Comparison of ENCODE assay signal across 22 cellular contexts in genomic region chr7:84800846-84801245, GRCh38.
"Had no signal": no experiment of that assay in that cellular context is flagged by ENCODE, and none has a peak within 500 bp of the region (broad histone marks: within the 10 kb centered on the region; RNA-seq: fewer than 3 reads in every experiment).

No MANE protein-coding gene starts in this region.

- H3K4me1 ChIP-seq: gastrocnemius medialis, upper lobe of right lung had no signal

- H3K27me3 ChIP-seq: cardiac muscle cell, gastrocnemius medialis, upper lobe of right lung had no signal

- H3K9me3 ChIP-seq: gastrocnemius medialis, upper lobe of right lung had no signal

- DNase-seq: activated CD4-positive, alpha-beta memory T cell treated with anti-CD3 and anti-CD28 coated beads for 36 hours; activated CD4-positive, alpha-beta T cell treated with anti-CD3 and anti-CD28 coated beads for 4 hours; activated CD4-positive, CD25-positive, alpha-beta regulatory T cell; activated naive CD4-positive, alpha-beta T cell treated with anti-CD3 and anti-CD28 coated beads for 36 hours; activated naive CD8-positive, alpha-beta T cell treated with anti-CD3 and anti-CD28 coated beads, Interleukin-2, amount 10 ng/mL, durations not matched to agents 7 days and 5 days; activated T-cell treated with anti-CD3 and anti-CD28 coated beads, Interleukin-2, amount 50 U/mL, for 48 hours; amniotic stem cell; effector CD8-positive, alpha-beta T cell; gastrocnemius medialis; head of caudate nucleus; hypothalamus; mesenchymal stem cell; nephron progenitor cell; nucleus accumbens; stimulated activated CD4-positive, alpha-beta T cell treated with anti-CD3 and anti-CD28 coated beads, Interleukin-2, amount 100 ng/mL, for 48 hours; stimulated activated CD8-positive, alpha-beta memory T cell treated with anti-CD3 and anti-CD28 coated beads, Interleukin-4, amount 100 ng/mL, for 48 hours; stimulated activated naive B cell treated with anti-CD40 and anti-IgM and Interleukin-4, amounts not matched to agents 10 μg/mL and 1 μg/mL and 100 μg/mL, for 72 hours; SW 1271; T-helper 17 cell; upper lobe of right lung had no signal

- H3K27ac ChIP-seq: cardiac muscle cell, gastrocnemius medialis, upper lobe of right lung had no signal

- H3K4me3 ChIP-seq: cardiac muscle cell, gastrocnemius medialis, upper lobe of right lung had no signal

- H3K36me3 ChIP-seq: cardiac muscle cell, gastrocnemius medialis, upper lobe of right lung had no signal

- ATAC-seq: gastrocnemius medialis; sciatic nerve; stimulated activated naive B cell treated with anti-CD40 and anti-IgM and Interleukin-4, amounts not matched to agents 10 μg/mL and 1 μg/mL and 100 μg/mL, for 72 hours; T-helper 17 cell; upper lobe of right lung had no signal
